In the genomic region with DNA sequence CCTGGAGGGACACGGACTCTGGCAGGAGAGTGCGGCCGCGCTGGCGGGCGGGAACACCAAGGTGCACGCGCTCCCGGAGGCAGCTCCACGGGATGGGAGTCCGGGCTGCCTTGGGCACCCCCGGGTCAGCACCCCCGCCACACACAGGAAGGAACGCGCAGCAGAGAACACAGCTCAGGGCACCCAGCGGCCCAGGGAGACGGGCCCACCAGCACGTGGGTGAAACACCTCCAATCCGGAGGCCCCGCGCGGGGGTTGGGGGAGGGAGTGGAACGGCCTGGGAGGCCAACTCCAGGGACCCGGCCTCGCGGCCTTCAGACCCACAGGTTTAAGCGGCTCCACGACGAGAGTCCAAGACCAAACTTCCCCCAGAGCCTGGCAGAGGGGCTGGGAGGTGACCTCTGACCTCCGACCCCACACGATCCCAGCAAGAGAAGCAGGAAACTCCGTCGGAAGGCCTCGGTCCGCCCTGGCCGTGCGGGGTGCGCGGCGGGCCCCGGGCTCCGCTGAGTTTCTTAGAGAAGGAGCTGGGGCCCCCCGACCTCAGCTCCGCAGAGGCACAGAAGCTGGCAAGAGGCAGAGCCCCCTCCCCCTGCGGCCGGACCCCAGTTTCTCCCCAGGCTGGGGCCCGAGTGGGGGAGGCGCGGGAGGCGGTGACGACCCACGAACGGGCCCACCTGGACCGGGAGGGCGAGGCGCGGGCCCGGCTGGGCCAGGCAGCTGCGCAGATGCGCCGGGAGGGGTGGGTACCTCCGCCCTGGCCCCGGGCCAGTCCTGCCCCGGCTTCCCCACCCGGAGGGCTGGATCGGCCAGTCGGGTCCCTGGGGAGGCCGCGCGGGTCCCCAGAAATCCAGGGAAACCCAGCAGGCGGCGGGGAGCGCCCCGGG, we compare ENCODE assay signal across 1 cellular context.
TF ChIP-seq lines count a peak whose summit lies in the region.

No MANE protein-coding gene starts in this region.

TF ChIP-seq in A549, 52 proteins besides CTCF, POLR2A, EP300 and RAD21 (continued from another document):
- TF ChIP-seq, protein P1, sequence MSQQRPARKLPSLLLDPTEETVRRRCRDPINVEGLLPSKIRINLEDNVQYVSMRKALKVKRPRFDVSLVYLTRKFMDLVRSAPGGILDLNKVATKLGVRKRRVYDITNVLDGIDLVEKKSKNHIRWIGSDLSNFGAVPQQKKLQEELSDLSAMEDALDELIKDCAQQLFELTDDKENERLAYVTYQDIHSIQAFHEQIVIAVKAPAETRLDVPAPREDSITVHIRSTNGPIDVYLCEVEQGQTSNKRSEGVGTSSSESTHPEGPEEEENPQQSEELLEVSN (IDR thresholded peaks at IDR 0.05; ENCODE audit: borderline replicate concordance, low read depth) = peak; percentile 80
- TF ChIP-seq NFE2L2 (conservative IDR thresholded peaks at IDR 0.05; ENCODE audit: low read length) = no peak
- TF ChIP-seq SREBF2 (IDR thresholded peaks at IDR 0.05) = no peak
- peak; percentile 36; the same call in 1 of the 2 replicates for TF ChIP-seq PHF8 (IDR thresholded peaks at IDR 0.05; ENCODE audit: borderline replicate concordance, low read depth)
- no peak for TF ChIP-seq NR3C1 (IDR thresholded peaks at IDR 0.05)
- TF ChIP-seq, protein P2, sequence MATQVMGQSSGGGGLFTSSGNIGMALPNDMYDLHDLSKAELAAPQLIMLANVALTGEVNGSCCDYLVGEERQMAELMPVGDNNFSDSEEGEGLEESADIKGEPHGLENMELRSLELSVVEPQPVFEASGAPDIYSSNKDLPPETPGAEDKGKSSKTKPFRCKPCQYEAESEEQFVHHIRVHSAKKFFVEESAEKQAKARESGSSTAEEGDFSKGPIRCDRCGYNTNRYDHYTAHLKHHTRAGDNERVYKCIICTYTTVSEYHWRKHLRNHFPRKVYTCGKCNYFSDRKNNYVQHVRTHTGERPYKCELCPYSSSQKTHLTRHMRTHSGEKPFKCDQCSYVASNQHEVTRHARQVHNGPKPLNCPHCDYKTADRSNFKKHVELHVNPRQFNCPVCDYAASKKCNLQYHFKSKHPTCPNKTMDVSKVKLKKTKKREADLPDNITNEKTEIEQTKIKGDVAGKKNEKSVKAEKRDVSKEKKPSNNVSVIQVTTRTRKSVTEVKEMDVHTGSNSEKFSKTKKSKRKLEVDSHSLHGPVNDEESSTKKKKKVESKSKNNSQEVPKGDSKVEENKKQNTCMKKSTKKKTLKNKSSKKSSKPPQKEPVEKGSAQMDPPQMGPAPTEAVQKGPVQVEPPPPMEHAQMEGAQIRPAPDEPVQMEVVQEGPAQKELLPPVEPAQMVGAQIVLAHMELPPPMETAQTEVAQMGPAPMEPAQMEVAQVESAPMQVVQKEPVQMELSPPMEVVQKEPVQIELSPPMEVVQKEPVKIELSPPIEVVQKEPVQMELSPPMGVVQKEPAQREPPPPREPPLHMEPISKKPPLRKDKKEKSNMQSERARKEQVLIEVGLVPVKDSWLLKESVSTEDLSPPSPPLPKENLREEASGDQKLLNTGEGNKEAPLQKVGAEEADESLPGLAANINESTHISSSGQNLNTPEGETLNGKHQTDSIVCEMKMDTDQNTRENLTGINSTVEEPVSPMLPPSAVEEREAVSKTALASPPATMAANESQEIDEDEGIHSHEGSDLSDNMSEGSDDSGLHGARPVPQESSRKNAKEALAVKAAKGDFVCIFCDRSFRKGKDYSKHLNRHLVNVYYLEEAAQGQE (IDR thresholded peaks at IDR 0.05) = no peak
- no peak for TF ChIP-seq HOXB13 (CRISPR knock-in tag; IDR thresholded peaks at IDR 0.05; ENCODE audit: low read depth)
